19 cellular contexts compared by ENCODE assay signal in genomic region chr2:121717529-121717928, GRCh38. TPM values are rescaled to one million over a fixed set of nuclear protein-coding genes. Genes with fewer than 3 reads are reported as not detected.
DNase-seq lines count a peak whose midpoint lies in the region; ATAC-seq, FAIRE-seq and TF ChIP-seq lines count a peak whose summit lies in the region.
"Had no signal": no experiment of that assay in that cellular context is flagged by ENCODE, and none has a peak within 500 bp of the region (broad histone marks: within the 10 kb centered on the region; RNA-seq: fewer than 3 reads in every experiment).

No MANE protein-coding gene starts in this region.

- H3K79me1 ChIP-seq in IMR-90 (ENCODE audit: low read depth in 1 of 2, low read length in 2 of 2) = no peaks in the 10 kb centered on the region

- H2BK120ac ChIP-seq in IMR-90 (ENCODE audit: low read depth, low read length) = no peak overlapping the region

- H3K27ac Mint-ChIP-seq in chondrocyte (ENCODE audit: unreplicated experiment) = no peak overlapping the region

- no peak overlapping the region for H3K4ac ChIP-seq in IMR-90 (ENCODE audit: low read depth, low read length)

- TF ChIP-seq CTCF in HEK293 (tag by site-specific recombination; IDR thresholded peaks at IDR 0.05) (no peak), IMR-90 (conservative IDR thresholded peaks at IDR 0.05; ENCODE audit: low read depth, low read length) (no peak), chondrocyte (IDR thresholded peaks at IDR 0.05) (no peak), gastrocnemius medialis (IDR thresholded peaks at IDR 0.05 in 4 of 5, conservative IDR thresholded peaks at IDR 0.05 in 1 of 5) (no peak), suprapubic skin (IDR thresholded peaks at IDR 0.05) (no peak)

- peaks cover 13% of the 10 kb centered on the region for H3K4me1 Mint-ChIP-seq in chondrocyte (ENCODE audit: low read depth)

- H3K4me3 Mint-ChIP-seq in chondrocyte (ENCODE audit: unreplicated experiment) = no peak overlapping the region
- H3K4me3 Mint-ChIP-seq: CD4-positive, alpha-beta memory T cell had no signal

- H3K27me3 ChIP-seq in IMR-90 (ENCODE audit: control insufficient read depth, insufficient read depth, low read length) (no peaks in the 10 kb centered on the region), gastrocnemius medialis (no peaks in the 10 kb centered on the region), suprapubic skin (no peaks in the 10 kb centered on the region)

- dilution Hi-C loops in IMR-90 (cut with HindIII; ENCODE audit: low sequenced_read_pairs, unreplicated experiment) = no loop called here

- TF ChIP-seq POLR2A in IMR-90 (IDR thresholded peaks at IDR 0.05; ENCODE audit: low read depth, low read length) (no peak), gastrocnemius medialis (IDR thresholded peaks at IDR 0.05) (no peak), H54 (IDR thresholded peaks at IDR 0.05; ENCODE audit: low read depth, low read length) (no peak), suprapubic skin (IDR thresholded peaks at IDR 0.05) (no peak)

- no peak overlapping the region for H2BK15ac ChIP-seq in IMR-90 (ENCODE audit: low read depth, low read length)

- H3K4me1 ChIP-seq in HEK293 (ENCODE audit: control insufficient read depth, insufficient read depth, low read length) (no peaks in the 10 kb centered on the region), IMR-90 (ENCODE audit: control insufficient read depth, insufficient read depth, low read length) (peaks cover 2% of the 10 kb centered on the region; the same call in 1 of the 2 replicates), gastrocnemius medialis (peaks cover 17 to 20% of the 10 kb centered on the region in 2 donors), suprapubic skin (peaks cover 6% of the 10 kb centered on the region)

- no peak for TF ChIP-seq EP300 in suprapubic skin (IDR thresholded peaks at IDR 0.05)

- no peaks in the 10 kb centered on the region for H3K27me3 Mint-ChIP-seq in chondrocyte (ENCODE audit: low read depth)
- H3K27me3 Mint-ChIP-seq: CD4-positive, alpha-beta memory T cell had no signal

- CTCF ChIA-PET in HEK293 (lab: Yijun Ruan, JAX) (interaction anchor here (0.6 to 4.3 kb wide), 5 partner anchors 122 to 632 kb away, joined by 3 to 17 read pairs (median 6); partner anchors contain the start of gene RNU4ATAC), IMR-90 (lab: Yijun Ruan, JAX) (no interaction called here)

- WGBS in IMR-90 (ENCODE audit: extremely low coverage in 2 of 2, insufficient read length in 1 of 2), 2 experiments = 100% methylated on average over 2 of the region's 6 CpGs; no CpG with 5 or more reads in 1 of the 2 experiments
- WGBS in suprapubic skin = 95% methylated on average over 6 of the region's 6 CpGs

- no peak overlapping the region for H2AK9ac ChIP-seq in IMR-90 (replicated peaks; ENCODE audit: low read depth, low read length, poor library complexity)

- no peaks in the 10 kb centered on the region for H3K9me3 ChIP-seq in HEK293 (ENCODE audit: control insufficient read depth, insufficient read depth, low read depth, low read length)
- H3K9me3 ChIP-seq in IMR-90 (ENCODE audit: control insufficient read depth, insufficient read depth, low read length) = no peaks in the 10 kb centered on the region
- no peaks in the 10 kb centered on the region for H3K9me3 ChIP-seq in gastrocnemius medialis
- H3K9me3 ChIP-seq in suprapubic skin = no peaks in the 10 kb centered on the region

- H4K20me1 ChIP-seq in IMR-90 (ENCODE audit: insufficient read depth, low read length) = no peaks in the 10 kb centered on the region

- intact Hi-C loops in IMR-90 (cut with micrococcal nuclease) (loop anchor here (5.0 kb wide), 1 partner anchor 120 kb away; no protein-coding TSS in a partner anchor), gastrocnemius medialis (cut with DNase I; ENCODE audit: low total_unique reads) (loop anchor here (2.0 kb wide), 1 partner anchor 67 kb away; no protein-coding TSS in a partner anchor)

- 0 out of 2 replicates have a peak overlapping the region, but pooled peaks have one; percentile 20 for H2AK5ac ChIP-seq in IMR-90 (ENCODE audit: low read depth, low read length)

- no peak overlapping the region for H2BK5ac ChIP-seq in IMR-90 (ENCODE audit: low read depth, low read length, poor library complexity, severe bottlenecking)

- H3K36me3 ChIP-seq in HEK293 (ENCODE audit: control insufficient read depth in 2 of 2, insufficient read depth in 1 of 2, low read length in 2 of 2) = no peaks in the 10 kb centered on the region
- no peaks in the 10 kb centered on the region for H3K36me3 ChIP-seq in IMR-90 (ENCODE audit: control insufficient read depth, insufficient read depth, low read length)
- H3K36me3 ChIP-seq in gastrocnemius medialis = no peaks in the 10 kb centered on the region
- no peaks in the 10 kb centered on the region for H3K36me3 ChIP-seq in suprapubic skin

- H3K9me1 ChIP-seq in IMR-90 (ENCODE audit: insufficient read depth, low read length) = peaks cover 3% of the 10 kb centered on the region; the same call in 1 of the 2 replicates

- H4K5ac ChIP-seq in IMR-90 (ENCODE audit: low read depth, low read length) = no peak overlapping the region

- no peak for TF ChIP-seq RAD21 in IMR-90 (IDR thresholded peaks at IDR 0.05; ENCODE audit: low read length)

- H2BK20ac ChIP-seq in IMR-90 (ENCODE audit: low read depth, low read length) = no peak overlapping the region

- no peak overlapping the region for H3K14ac ChIP-seq in IMR-90 (replicated peaks; ENCODE audit: low read depth, low read length)

- H3K4me2 ChIP-seq in IMR-90 (ENCODE audit: low read depth, low read length) = no peak overlapping the region

- no peak for FAIRE-seq in H54 (lab: Jason Lieb, UNC)
- FAIRE-seq: GM12891, GM18507 had no signal

- no peak overlapping the region for H3K18ac ChIP-seq in IMR-90 (ENCODE audit: low read depth, low read length)

- H3K9ac ChIP-seq in IMR-90 (ENCODE audit: low read depth, low read length) = no peak overlapping the region

- in situ Hi-C loops in IMR-90 (cut with MboI; ENCODE audit: low sequenced_read_pairs) = no loop called here
- in situ Hi-C loops in gastrocnemius medialis (cut with MboI; ENCODE audit: low sequenced_read_pairs in 4 of 4) = loop anchor here in 3 of 4 donors (10.0 to 25.0 kb wide), 4 partner anchors 53 to 323 kb away; partner anchors contain the start of gene RNU4ATAC (in 2 of the 3)

- H3K9me3 Mint-ChIP-seq in chondrocyte (ENCODE audit: low read depth) = no peaks in the 10 kb centered on the region

- POLR2A ChIA-PET in HEK293 (lab: Yijun Ruan, JAX) (no interaction called here), IMR-90 (lab: Charles Lee; ENCODE audit: unreplicated experiment) (no interaction called here)

- H3K36me3 Mint-ChIP-seq in chondrocyte (ENCODE audit: low read depth) = no peaks in the 10 kb centered on the region
- H3K36me3 Mint-ChIP-seq: CD4-positive, alpha-beta memory T cell had no signal

- no peak overlapping the region for H4K91ac ChIP-seq in IMR-90 (ENCODE audit: insufficient read depth, low read depth, low read length)

- H3K27ac ChIP-seq in HEK293 (ENCODE audit: extremely low read depth, low read depth, low read length) (no peak overlapping the region), IMR-90 (ENCODE audit: insufficient read depth, low read length) (no peak overlapping the region), gastrocnemius medialis (peak overlapping the region; percentile 54 to 85 (median 77)), suprapubic skin (no peak overlapping the region)

- no peak overlapping the region for H3K56ac ChIP-seq in IMR-90 (ENCODE audit: extremely low read depth, insufficient read depth, low read length)

- H3K4me3 ChIP-seq in HEK293 (ENCODE audit: low read depth, low read length) (no peak overlapping the region), IMR-90 (ENCODE audit: insufficient read depth, low read depth, low read length) (no peak overlapping the region), gastrocnemius medialis (no peak overlapping the region), suprapubic skin (no peak overlapping the region)

- no TSS peak for BruUV-seq in IMR-90 (replicated peaks; lab: Mats Ljungman, UMichigan)

- DNase-seq in IMR-90 = no peak
- DNase-seq in chondrocyte (ENCODE audit: low spot score) = peak; percentile 17
- DNase-seq in gastrocnemius medialis = no peak
- DNase-seq in H54 (ENCODE audit: insufficient read length, low spot score) = no peak
- DNase-seq in left lobe of liver (ENCODE audit: low spot score) = no peak
- DNase-seq in suprapubic skin (ENCODE audit: low spot score in 2 of 2) = no peak
- DNase-seq: C1 segment of cervical spinal cord; Calu3; CD4-positive, alpha-beta memory T cell; COR-L47; DMS53; DMS79 treated with DMSO at 0.1 percent for 48 hours; GF-D8; GOT3; H7; HCEC 1CT had no signal

- no peak overlapping the region for H3K23ac ChIP-seq in IMR-90 (ENCODE audit: low read depth, low read length)

- no peak for ATAC-seq in IMR-90 (ENCODE audit: low read depth)
- no peak for ATAC-seq in gastrocnemius medialis
- no peak for ATAC-seq in left lobe of liver

- H2AFZ ChIP-seq in IMR-90 (replicated peaks; ENCODE audit: low read length, poor library complexity) = no peak overlapping the region

- H4K8ac ChIP-seq in IMR-90 (ENCODE audit: low read depth in 2 of 2, low read length in 2 of 2) = no peak overlapping the region

TF ChIP-seq in HEK293, 187 proteins besides CTCF, POLR2A, EP300 and RAD21:
- no peak for TF ChIP-seq SP3 (tag by site-specific recombination; IDR thresholded peaks at IDR 0.05)
- peak; percentile 55; the same call in 1 of the 2 replicates for TF ChIP-seq ZNF121 (tag by site-specific recombination; IDR thresholded peaks at IDR 0.05)

TF ChIP-seq in IMR-90, 13 proteins besides CTCF, POLR2A, EP300 and RAD21 (continues in another document):
- no peak for TF ChIP-seq CEBPB (IDR thresholded peaks at IDR 0.05; ENCODE audit: low read depth, low read length)

RNA-seq across cellular contexts. Expression of gene NIFK, which starts 19.1 kb away (rescaled TPM):
- total RNA-seq in IMR-90 (2012; rRNA removed) (19.5 and 47.8 TPM in 2 replicates), chondrocyte (35.5 to 40.5 TPM (median 39.8 TPM) in 3 replicates), gastrocnemius medialis (10 to 100 TPM; 31.1 to 42.3 (median 37.3) TPM), left lobe of liver (13.2 TPM), suprapubic skin (10 to 100 TPM; 40.0 to 77.6 (median 57.9) TPM)
- polyA plus RNA-seq in IMR-90 (2012; rRNA removed) = 22.7 and 24.3 TPM in 2 replicates
- 3.9 and 5.8 TPM in 2 replicates for polyA plus RNA-seq in IMR-90 (2012; cell fraction: cytosol; rRNA removed)
- 2.9 and 12.4 TPM in 2 replicates for polyA plus RNA-seq in IMR-90 (2012; cell fraction: nucleus; rRNA removed; ENCODE audit: low replicate concordance)

RNA-seq across cellular contexts. Expression of gene TSN, which starts 37.9 kb away (rescaled TPM):
- total RNA-seq in IMR-90 (2012; rRNA removed) (56.3 and 57.5 TPM in 2 replicates), chondrocyte (51.1 to 61.6 TPM (median 57.1 TPM) in 3 replicates), gastrocnemius medialis (10 to 100 TPM; 31.8 to 49.3 (median 41.2) TPM), left lobe of liver (24.0 TPM), suprapubic skin (10 to 100 TPM; 24.1 to 45.2 (median 41.6) TPM)
- polyA plus RNA-seq in IMR-90 (2012; rRNA removed) = 28.4 and 31.0 TPM in 2 replicates
- polyA plus RNA-seq in IMR-90 (2012; cell fraction: cytosol; rRNA removed) = 6.5 and 20.6 TPM in 2 replicates
- 2.2 and 12.0 TPM in 2 replicates for polyA plus RNA-seq in IMR-90 (2012; cell fraction: nucleus; rRNA removed; ENCODE audit: low replicate concordance)

Comparison
In these comparisons a context has a peak if more than half of its experiments do, and no peak if none do; other contexts are left out.
1. H3K27ac ChIP-seq: peak in gastrocnemius medialis (4 of 4); none in HEK293 (single experiment), IMR-90 (single experiment) and suprapubic skin (single experiment).